In genomic region chr7:74253975-74254857, GRCh38 we compare ENCODE assay signal across 8 cellular contexts. TPM values are rescaled to one million over a fixed set of nuclear protein-coding genes. Genes with fewer than 3 reads are reported as not detected.
DNase-seq lines count a peak whose midpoint lies in the region; ATAC-seq and FAIRE-seq lines count a peak whose summit lies in the region.

RFC2 (minus strand) TSS chr7:74254399; CDS start chr7:74254383, 16 bp downstream.

- peak within 1 kb of the TSS; percentile 96 for H3K27ac Mint-ChIP-seq in activated CD4-positive, alpha-beta T cell treated with anti-CD3 and anti-CD28 coated beads, Interleukin-2, amount 10 ng/mL, durations not matched to agents 7 days and 5 days

- no peaks in the 10 kb centered on the region for H3K9me3 Mint-ChIP-seq in activated CD4-positive, alpha-beta T cell treated with anti-CD3 and anti-CD28 coated beads, Interleukin-2, amount 10 ng/mL, durations not matched to agents 7 days and 5 days

- DNase-seq in GM19239 (ENCODE audit: insufficient read length, low spot score) (peak; percentile 90), NCI-H526 (lab: John Stamatoyannopoulos, UW) (peak; percentile 81 to 95), dedifferentiated amniotic fluid mesenchymal stem cell (ENCODE audit: extremely low spot score) (peak; percentile 93), left lobe of liver (ENCODE audit: low spot score) (peak; percentile 99)
- DNase-seq in activated CD4-positive, alpha-beta T cell treated with anti-CD3 and anti-CD28 coated beads, Interleukin-2, amount 10 ng/mL, durations not matched to agents 7 days and 5 days: peak; percentile 96
- peak; percentile 91 for DNase-seq in stimulated activated CD4-positive, alpha-beta T cell treated with anti-CD3 and anti-CD28 coated beads, Interleukin-2, amount 100 ng/mL, for 4 hours (ENCODE audit: low read depth)

- POLR2A ChIA-PET in activated CD4-positive, alpha-beta T cell treated with anti-CD3 and anti-CD28 coated beads, Interleukin-2, amount 10 ng/mL, durations not matched to agents 7 days and 5 days (lab: Charles Lee): interaction anchor here (0.6 kb wide), 1 partner anchor 54 kb away, joined by 4 read pairs; no protein-coding TSS in a partner anchor

- peaks cover 32% of the 10 kb centered on the region for H3K36me3 ChIP-seq in BLaER1

- peaks cover 21% of the 10 kb centered on the region for H3K36me3 Mint-ChIP-seq in activated CD4-positive, alpha-beta T cell treated with anti-CD3 and anti-CD28 coated beads, Interleukin-2, amount 10 ng/mL, durations not matched to agents 7 days and 5 days (ENCODE audit: low read depth)

- H3K27me3 ChIP-seq in BLaER1: no peaks in the 10 kb centered on the region

- H3K4me1 Mint-ChIP-seq in activated CD4-positive, alpha-beta T cell treated with anti-CD3 and anti-CD28 coated beads, Interleukin-2, amount 10 ng/mL, durations not matched to agents 7 days and 5 days: peaks cover 46% of the 10 kb centered on the region

- CTCF ChIA-PET in activated CD4-positive, alpha-beta T cell treated with anti-CD3 and anti-CD28 coated beads, Interleukin-2, amount 10 ng/mL, durations not matched to agents 7 days and 5 days (lab: Charles Lee): interaction anchor here (0.6 to 2.3 kb wide), 6 partner anchors 23 to 348 kb away, joined by 3 to 8 read pairs (median 4); no protein-coding TSS in a partner anchor

- H3K4me3 Mint-ChIP-seq in activated CD4-positive, alpha-beta T cell treated with anti-CD3 and anti-CD28 coated beads, Interleukin-2, amount 10 ng/mL, durations not matched to agents 7 days and 5 days: peak within 1 kb of the TSS; percentile 95

- peak within 1 kb of the TSS; percentile 80 for H3K4me3 ChIP-seq in BLaER1

- H3K9ac ChIP-seq in BLaER1: peak within 1 kb of the TSS; percentile 93

- H3K27me3 Mint-ChIP-seq in activated CD4-positive, alpha-beta T cell treated with anti-CD3 and anti-CD28 coated beads, Interleukin-2, amount 10 ng/mL, durations not matched to agents 7 days and 5 days: no peaks in the 10 kb centered on the region

- peaks cover 60% of the 10 kb centered on the region for H3K4me1 ChIP-seq in BLaER1

- no peaks in the 10 kb centered on the region for H3K9me3 ChIP-seq in BLaER1

- ATAC-seq in HG03457 (IDR thresholded peaks at IDR 0.05; ENCODE audit: unreplicated experiment): peak; percentile 86
- ATAC-seq in left lobe of liver: peak; percentile 98

- H3K27ac ChIP-seq in BLaER1: peak within 1 kb of the TSS; percentile 90

- H4K20me1 ChIP-seq in BLaER1: peaks cover 12% of the 10 kb centered on the region; the same call in 1 of the 2 replicates

- peak; percentile 96 for FAIRE-seq in GM19239 (lab: Jason Lieb, UNC)

- peak within 1 kb of the TSS; percentile 96 for H3K4me2 ChIP-seq in BLaER1

RNA-seq across cellular contexts. Expression of gene RFC2, which starts in this region (rescaled TPM):
- 10 to 100 TPM; 52.2 to 62.9 TPM for total RNA-seq in activated CD4-positive, alpha-beta T cell treated with anti-CD3 and anti-CD28 coated beads, Interleukin-2, amount 10 ng/mL, durations not matched to agents 7 days and 5 days
- 11.3 TPM for total RNA-seq in left lobe of liver

Comparison
In these comparisons a context has a peak if more than half of its experiments do, and no peak if none do; other contexts are left out.
1. Peak in every context shown above with its lines: DNase-seq, ATAC-seq, H3K4me3 ChIP-seq and H3K27ac ChIP-seq.